In the genomic region with DNA sequence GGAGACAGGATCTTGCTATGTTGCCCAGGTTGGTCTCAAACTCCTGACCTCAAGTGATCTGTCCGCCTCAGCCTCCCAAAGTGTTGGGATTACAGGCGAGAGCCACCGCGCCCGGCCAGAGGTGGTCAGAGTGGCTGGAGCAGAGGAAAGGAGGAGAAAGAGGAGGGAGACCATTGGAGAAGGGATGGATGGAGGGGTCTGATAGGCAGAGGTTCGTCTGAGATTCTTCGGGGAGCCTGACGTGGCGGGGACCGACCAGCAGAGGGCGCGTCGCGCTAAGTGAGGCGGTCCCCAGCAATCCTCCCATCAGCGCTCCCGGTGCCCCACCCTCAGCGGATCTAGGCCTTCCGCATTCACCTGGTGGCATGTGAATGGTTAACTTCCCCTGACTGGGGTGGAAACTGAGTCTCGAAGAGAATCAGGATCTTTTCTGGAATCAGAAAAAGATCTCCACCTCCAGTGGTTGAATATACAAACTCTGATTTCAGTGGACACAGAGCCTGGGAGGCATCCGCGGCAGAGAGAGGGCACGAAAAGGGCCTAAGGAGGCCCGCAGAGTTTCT, we compare ENCODE assay signal across 1 cellular context.
TF ChIP-seq lines count a peak whose summit lies in the region.

No MANE protein-coding gene starts in this region.

TF ChIP-seq in WTC11, 78 proteins besides CTCF, POLR2A, EP300 and RAD21:
- TF ChIP-seq, protein P1, sequence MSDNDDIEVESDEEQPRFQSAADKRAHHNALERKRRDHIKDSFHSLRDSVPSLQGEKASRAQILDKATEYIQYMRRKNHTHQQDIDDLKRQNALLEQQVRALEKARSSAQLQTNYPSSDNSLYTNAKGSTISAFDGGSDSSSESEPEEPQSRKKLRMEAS (CRISPR knock-in tag; IDR thresholded peaks at IDR 0.05), result peak; percentile 29; the same call in 1 of the 2 replicates
- TF ChIP-seq CREM (CRISPR knock-in tag; IDR thresholded peaks at IDR 0.05) (no peak), SOX15 (CRISPR knock-in tag; IDR thresholded peaks at IDR 0.05) (no peak), GRHL2 (CRISPR knock-in tag; IDR thresholded peaks at IDR 0.05; ENCODE audit: insufficient replicate concordance, severe bottlenecking) (no peak), ZNF263 (CRISPR knock-in tag; IDR thresholded peaks at IDR 0.05; ENCODE audit: low read depth) (no peak), ETV6 (CRISPR knock-in tag; IDR thresholded peaks at IDR 0.05) (no peak), TEAD1 (CRISPR knock-in tag; IDR thresholded peaks at IDR 0.05) (peak; percentile 53; the same call in 1 of the 2 replicates), ZNF416 (CRISPR knock-in tag; IDR thresholded peaks at IDR 0.05) (no peak), ZNF317 (CRISPR knock-in tag; IDR thresholded peaks at IDR 0.05; ENCODE audit: borderline replicate concordance, low read depth) (no peak), NFE2L1 (CRISPR knock-in tag; IDR thresholded peaks at IDR 0.05) (no peak), EMX1 (CRISPR knock-in tag; IDR thresholded peaks at IDR 0.05) (no peak), ZNF232 (CRISPR knock-in tag; IDR thresholded peaks at IDR 0.05) (no peak), JUN (CRISPR knock-in tag; IDR thresholded peaks at IDR 0.05) (no peak), GTF2I (CRISPR knock-in tag; conservative IDR thresholded peaks at IDR 0.05) (0 out of 2 replicates have a peak, but pooled peaks have one; percentile 79), IRF2 (CRISPR knock-in tag; IDR thresholded peaks at IDR 0.05; ENCODE audit: borderline replicate concordance, low read depth) (no peak), SP1 (CRISPR knock-in tag; conservative IDR thresholded peaks at IDR 0.05) (peak; percentile 56; the same call in 1 of the 2 replicates), ZNF121 (CRISPR knock-in tag; IDR thresholded peaks at IDR 0.05) (peak; percentile 97), FOXP1 (CRISPR knock-in tag; IDR thresholded peaks at IDR 0.05; ENCODE audit: borderline replicate concordance) (0 out of 2 replicates have a peak, but pooled peaks have one; percentile 32), HMGA2 (CRISPR knock-in tag; IDR thresholded peaks at IDR 0.05) (no peak), MYBL2 (CRISPR knock-in tag; IDR thresholded peaks at IDR 0.05) (no peak)
- TF ChIP-seq, protein P2, sequence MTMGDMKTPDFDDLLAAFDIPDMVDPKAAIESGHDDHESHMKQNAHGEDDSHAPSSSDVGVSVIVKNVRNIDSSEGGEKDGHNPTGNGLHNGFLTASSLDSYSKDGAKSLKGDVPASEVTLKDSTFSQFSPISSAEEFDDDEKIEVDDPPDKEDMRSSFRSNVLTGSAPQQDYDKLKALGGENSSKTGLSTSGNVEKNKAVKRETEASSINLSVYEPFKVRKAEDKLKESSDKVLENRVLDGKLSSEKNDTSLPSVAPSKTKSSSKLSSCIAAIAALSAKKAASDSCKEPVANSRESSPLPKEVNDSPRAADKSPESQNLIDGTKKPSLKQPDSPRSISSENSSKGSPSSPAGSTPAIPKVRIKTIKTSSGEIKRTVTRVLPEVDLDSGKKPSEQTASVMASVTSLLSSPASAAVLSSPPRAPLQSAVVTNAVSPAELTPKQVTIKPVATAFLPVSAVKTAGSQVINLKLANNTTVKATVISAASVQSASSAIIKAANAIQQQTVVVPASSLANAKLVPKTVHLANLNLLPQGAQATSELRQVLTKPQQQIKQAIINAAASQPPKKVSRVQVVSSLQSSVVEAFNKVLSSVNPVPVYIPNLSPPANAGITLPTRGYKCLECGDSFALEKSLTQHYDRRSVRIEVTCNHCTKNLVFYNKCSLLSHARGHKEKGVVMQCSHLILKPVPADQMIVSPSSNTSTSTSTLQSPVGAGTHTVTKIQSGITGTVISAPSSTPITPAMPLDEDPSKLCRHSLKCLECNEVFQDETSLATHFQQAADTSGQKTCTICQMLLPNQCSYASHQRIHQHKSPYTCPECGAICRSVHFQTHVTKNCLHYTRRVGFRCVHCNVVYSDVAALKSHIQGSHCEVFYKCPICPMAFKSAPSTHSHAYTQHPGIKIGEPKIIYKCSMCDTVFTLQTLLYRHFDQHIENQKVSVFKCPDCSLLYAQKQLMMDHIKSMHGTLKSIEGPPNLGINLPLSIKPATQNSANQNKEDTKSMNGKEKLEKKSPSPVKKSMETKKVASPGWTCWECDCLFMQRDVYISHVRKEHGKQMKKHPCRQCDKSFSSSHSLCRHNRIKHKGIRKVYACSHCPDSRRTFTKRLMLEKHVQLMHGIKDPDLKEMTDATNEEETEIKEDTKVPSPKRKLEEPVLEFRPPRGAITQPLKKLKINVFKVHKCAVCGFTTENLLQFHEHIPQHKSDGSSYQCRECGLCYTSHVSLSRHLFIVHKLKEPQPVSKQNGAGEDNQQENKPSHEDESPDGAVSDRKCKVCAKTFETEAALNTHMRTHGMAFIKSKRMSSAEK (CRISPR knock-in tag; IDR thresholded peaks at IDR 0.05; ENCODE audit: borderline replicate concordance), result no peak
- TF ChIP-seq, protein P3, sequence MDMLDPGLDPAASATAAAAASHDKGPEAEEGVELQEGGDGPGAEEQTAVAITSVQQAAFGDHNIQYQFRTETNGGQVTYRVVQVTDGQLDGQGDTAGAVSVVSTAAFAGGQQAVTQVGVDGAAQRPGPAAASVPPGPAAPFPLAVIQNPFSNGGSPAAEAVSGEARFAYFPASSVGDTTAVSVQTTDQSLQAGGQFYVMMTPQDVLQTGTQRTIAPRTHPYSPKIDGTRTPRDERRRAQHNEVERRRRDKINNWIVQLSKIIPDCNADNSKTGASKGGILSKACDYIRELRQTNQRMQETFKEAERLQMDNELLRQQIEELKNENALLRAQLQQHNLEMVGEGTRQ (CRISPR knock-in tag; IDR thresholded peaks at IDR 0.05), result no peak
- TF ChIP-seq, protein P4, sequence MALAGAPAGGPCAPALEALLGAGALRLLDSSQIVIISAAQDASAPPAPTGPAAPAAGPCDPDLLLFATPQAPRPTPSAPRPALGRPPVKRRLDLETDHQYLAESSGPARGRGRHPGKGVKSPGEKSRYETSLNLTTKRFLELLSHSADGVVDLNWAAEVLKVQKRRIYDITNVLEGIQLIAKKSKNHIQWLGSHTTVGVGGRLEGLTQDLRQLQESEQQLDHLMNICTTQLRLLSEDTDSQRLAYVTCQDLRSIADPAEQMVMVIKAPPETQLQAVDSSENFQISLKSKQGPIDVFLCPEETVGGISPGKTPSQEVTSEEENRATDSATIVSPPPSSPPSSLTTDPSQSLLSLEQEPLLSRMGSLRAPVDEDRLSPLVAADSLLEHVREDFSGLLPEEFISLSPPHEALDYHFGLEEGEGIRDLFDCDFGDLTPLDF (CRISPR knock-in tag; IDR thresholded peaks at IDR 0.05), result no peak
- TF ChIP-seq, protein P5, sequence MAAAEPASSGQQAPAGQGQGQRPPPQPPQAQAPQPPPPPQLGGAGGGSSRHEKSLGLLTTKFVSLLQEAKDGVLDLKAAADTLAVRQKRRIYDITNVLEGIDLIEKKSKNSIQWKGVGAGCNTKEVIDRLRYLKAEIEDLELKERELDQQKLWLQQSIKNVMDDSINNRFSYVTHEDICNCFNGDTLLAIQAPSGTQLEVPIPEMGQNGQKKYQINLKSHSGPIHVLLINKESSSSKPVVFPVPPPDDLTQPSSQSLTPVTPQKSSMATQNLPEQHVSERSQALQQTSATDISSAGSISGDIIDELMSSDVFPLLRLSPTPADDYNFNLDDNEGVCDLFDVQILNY (CRISPR knock-in tag; IDR thresholded peaks at IDR 0.05), result no peak
- TF ChIP-seq, protein P6, sequence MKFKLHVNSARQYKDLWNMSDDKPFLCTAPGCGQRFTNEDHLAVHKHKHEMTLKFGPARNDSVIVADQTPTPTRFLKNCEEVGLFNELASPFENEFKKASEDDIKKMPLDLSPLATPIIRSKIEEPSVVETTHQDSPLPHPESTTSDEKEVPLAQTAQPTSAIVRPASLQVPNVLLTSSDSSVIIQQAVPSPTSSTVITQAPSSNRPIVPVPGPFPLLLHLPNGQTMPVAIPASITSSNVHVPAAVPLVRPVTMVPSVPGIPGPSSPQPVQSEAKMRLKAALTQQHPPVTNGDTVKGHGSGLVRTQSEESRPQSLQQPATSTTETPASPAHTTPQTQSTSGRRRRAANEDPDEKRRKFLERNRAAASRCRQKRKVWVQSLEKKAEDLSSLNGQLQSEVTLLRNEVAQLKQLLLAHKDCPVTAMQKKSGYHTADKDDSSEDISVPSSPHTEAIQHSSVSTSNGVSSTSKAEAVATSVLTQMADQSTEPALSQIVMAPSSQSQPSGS (CRISPR knock-in tag; IDR thresholded peaks at IDR 0.05; ENCODE audit: borderline replicate concordance, low read depth), result no peak
